Comparison of ENCODE assay signal across 3 cellular contexts in the genomic region with DNA sequence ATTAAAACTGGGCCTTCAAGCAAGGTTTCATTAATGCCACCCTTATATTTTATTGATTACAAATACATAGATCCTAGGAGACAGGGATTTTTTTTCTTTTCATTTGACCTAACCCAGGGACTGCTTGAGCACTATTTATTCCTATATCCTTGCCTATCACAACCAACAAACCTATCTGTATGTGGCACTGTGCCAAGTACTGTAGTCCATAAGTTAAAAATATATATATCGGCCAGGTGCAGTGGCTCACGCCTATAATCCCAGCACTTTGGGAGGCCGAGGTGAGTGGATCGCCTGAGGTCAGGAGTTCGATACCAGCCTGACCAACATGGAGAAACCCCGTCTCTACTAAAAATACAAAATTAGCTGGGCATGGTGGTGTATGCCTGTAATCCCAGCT. TPM values are rescaled to one million over a fixed set of nuclear protein-coding genes. Genes with fewer than 3 reads are reported as not detected.
DNase-seq lines count a peak whose midpoint lies in the region; ATAC-seq, FAIRE-seq and TF ChIP-seq lines count a peak whose summit lies in the region.
"Not testable (repeated sequence)": the region's sequence is repeated elsewhere in the genome, so short reads cannot be mapped to it uniquely, and the experiment has no call there.

No MANE protein-coding gene starts in this region.

- H3K4me3 Mint-ChIP-seq in activated T-cell treated with anti-CD3 and anti-CD28 coated beads, Interleukin-2, amount 50 U/mL, for 24 hours: not testable (repeated sequence)

- H4K20me1 ChIP-seq in K562 (replicated peaks; ENCODE audit: control insufficient read depth, insufficient read depth, low read length); HepG2 (ENCODE audit: insufficient read depth, low read length): not testable (repeated sequence)

- in situ Hi-C loops in K562 (cut with MboI); HepG2 (cut with HindIII; ENCODE audit: extremely low pct_ligation_motif_present, low pct_unique_long_range_greater_than_20kb): not testable (repeated sequence)

- H3K27me3 ChIP-seq in K562 (ENCODE audit: control insufficient read depth in 2 of 2, insufficient read depth in 2 of 2, low read length in 2 of 2); HepG2 (ENCODE audit: control insufficient read depth in 1 of 2, insufficient read depth in 2 of 2, low read length in 2 of 2): not testable (repeated sequence)

- WGBS in K562 (ENCODE audit: insufficient coverage, low coverage, missing lambda C conversion rate): 80% methylated on average over 6 of the region's 6 CpGs
- 97% methylated on average over 6 of the region's 6 CpGs for WGBS in HepG2 (ENCODE audit: low lambda C conversion rate)

- H3K9me1 ChIP-seq in K562 (ENCODE audit: control insufficient read depth, insufficient read depth, low read length): not testable (repeated sequence)

- intact Hi-C loops in K562 (cut with micrococcal nuclease); HepG2 (cut with micrococcal nuclease; ENCODE audit: unreplicated experiment): not testable (repeated sequence)

- not testable (repeated sequence) for H3K27ac ChIP-seq in K562 (ENCODE audit: extremely low read depth, low read depth, low read length); HepG2 (ENCODE audit: extremely low read length, insufficient read depth, low read length)

- H3K9ac ChIP-seq in K562 (ENCODE audit: insufficient read depth in 1 of 2, low read depth in 2 of 2, low read length in 2 of 2); HepG2 (ENCODE audit: insufficient read depth, low read depth, low read length): not testable (repeated sequence)

- not testable (repeated sequence) for TF ChIP-seq CTCF in K562 (IDR thresholded peaks at IDR 0.05 in 2 of 3, conservative IDR thresholded peaks at IDR 0.05 in 1 of 3; ENCODE audit: insufficient read depth in 2 of 3, low read depth in 1 of 3, low read length in 3 of 3); HepG2 (CRISPR knock-in tag; IDR thresholded peaks at IDR 0.05)

- not testable (repeated sequence) for TF ChIP-seq EP300 in K562 (IDR thresholded peaks at IDR 0.05; ENCODE audit: low read length); HepG2 (IDR thresholded peaks at IDR 0.05; ENCODE audit: low read depth in 2 of 2, low read length in 2 of 2); HepG2 (CRISPR knock-in tag; IDR thresholded peaks at IDR 0.05; ENCODE audit: borderline replicate concordance)

- H3K9me3 Mint-ChIP-seq in activated T-cell treated with anti-CD3 and anti-CD28 coated beads, Interleukin-2, amount 50 U/mL, for 24 hours: not testable (repeated sequence)

- BruUV-seq in K562 (replicated peaks; lab: Mats Ljungman, UMichigan); HepG2 (replicated peaks; lab: Mats Ljungman, UMichigan): not testable (repeated sequence)

- not testable (repeated sequence) for ATAC-seq in K562, HepG2

- not testable (repeated sequence) for H3K4me3 ChIP-seq in K562; HepG2 (replicated peaks in 1 of 3; ENCODE audit: insufficient read depth in 1 of 3, low read depth in 2 of 3, low read length in 3 of 3)

- H3K27ac Mint-ChIP-seq in activated T-cell treated with anti-CD3 and anti-CD28 coated beads, Interleukin-2, amount 50 U/mL, for 24 hours: peak overlapping the region; percentile 1

- peaks cover 39% of the 10 kb centered on the region for H3K4me1 Mint-ChIP-seq in activated T-cell treated with anti-CD3 and anti-CD28 coated beads, Interleukin-2, amount 50 U/mL, for 24 hours (ENCODE audit: low read depth)

- not testable (repeated sequence) for H2AFZ ChIP-seq in K562 (ENCODE audit: low read depth, low read length); HepG2 (ENCODE audit: low read length)

- H3K36me3 ChIP-seq in K562 (ENCODE audit: control insufficient read depth, insufficient read depth, low read length): not testable (repeated sequence)
- peaks cover 15 to 41% of the 10 kb centered on the region in 2 experiments for H3K36me3 ChIP-seq in HepG2 (replicated peaks in 1 of 2; ENCODE audit: control insufficient read depth in 1 of 2, insufficient read depth in 2 of 2, low read length in 2 of 2)

- TF ChIP-seq POLR2A in K562 (conservative IDR thresholded peaks at IDR 0.05); HepG2 (IDR thresholded peaks at IDR 0.05; ENCODE audit: insufficient read depth in 1 of 2, low read depth in 2 of 2, low read length in 2 of 2): not testable (repeated sequence)

- H3K9me3 ChIP-seq in K562 (replicated peaks; ENCODE audit: control insufficient read depth, insufficient read depth, low read depth, low read length); HepG2 (ENCODE audit: low read length): not testable (repeated sequence)

- FAIRE-seq in K562 (lab: Jason Lieb, UNC); HepG2 (lab: Jason Lieb, UNC): not testable (repeated sequence)

- H3K79me2 ChIP-seq in K562 (ENCODE audit: control insufficient read depth, insufficient read depth, low read length); HepG2 (ENCODE audit: insufficient read depth, low read length): not testable (repeated sequence)

- H3K27me3 Mint-ChIP-seq in activated T-cell treated with anti-CD3 and anti-CD28 coated beads, Interleukin-2, amount 50 U/mL, for 24 hours: not testable (repeated sequence)

- CTCF ChIA-PET in K562 (lab: Yijun Ruan, JAX; ENCODE audit: low intra/inter-chr PET ratio); HepG2 (lab: Yijun Ruan, JAX; ENCODE audit: low intra/inter-chr PET ratio, low total read pairs): not testable (repeated sequence)

- H3K4me1 ChIP-seq in K562 (replicated peaks in 1 of 2; ENCODE audit: control insufficient read depth in 2 of 2, insufficient read depth in 2 of 2, low read length in 2 of 2); HepG2 (ENCODE audit: insufficient read depth, low read length): not testable (repeated sequence)

- H3K36me3 Mint-ChIP-seq in activated T-cell treated with anti-CD3 and anti-CD28 coated beads, Interleukin-2, amount 50 U/mL, for 24 hours (ENCODE audit: low read depth): peaks cover 35% of the 10 kb centered on the region

- POLR2A ChIA-PET in K562 (lab: Yijun Ruan, JAX): interaction anchor here (1.3 kb wide), 1 partner anchor 9 kb away, joined by 3 read pairs; no protein-coding TSS in a partner anchor
- POLR2A ChIA-PET in HepG2 (lab: Yijun Ruan, JAX): not testable (repeated sequence)

- DNase-seq in activated T-cell treated with anti-CD3 and anti-CD28 coated beads, Interleukin-2, amount 50 U/mL, for 24 hours; K562 (ENCODE audit: extremely low read depth in 1 of 4, low spot score in 3 of 4); HepG2 (ENCODE audit: low spot score): not testable (repeated sequence)

- TF ChIP-seq RAD21 in K562 (CRISPR knock-in tag; conservative IDR thresholded peaks at IDR 0.05 in 1 of 2, IDR thresholded peaks at IDR 0.05 in 1 of 2); HepG2 (CRISPR knock-in tag; IDR thresholded peaks at IDR 0.05): not testable (repeated sequence)

- H3K4me2 ChIP-seq in K562 (ENCODE audit: insufficient read depth, low read length); HepG2 (ENCODE audit: low read depth, low read length): not testable (repeated sequence)

RNA-seq across cellular contexts. Expression of a gene that starts 16.8 kb away (rescaled TPM):
- 5.8 and 6.2 TPM in 2 replicates for total RNA-seq in K562 (2011; cell fraction: chromatin; rRNA removed; ENCODE audit: low replicate concordance)
- 5.0 and 7.7 TPM in 2 replicates for total RNA-seq in K562 (2011; cell fraction: nucleolus; rRNA removed)
- 4.9 and 6.8 TPM in 2 replicates for total RNA-seq in K562 (2011; cell fraction: nucleoplasm; rRNA removed)
- total RNA-seq in K562 (2014; rRNA removed): 4.7 and 5.3 TPM in 2 replicates
- total RNA-seq in K562 (2014; rRNA removed; fragmentation: Illumina TruSeq; extraction: Trizol): 2.8 and 3.7 TPM in 2 replicates
- 3.7 and 3.9 TPM in 2 replicates for total RNA-seq in K562 (2015; rRNA removed; fragmentation: Illumina TruSeq; extraction: Trizol)
- 4.4 and 5.6 TPM in 2 replicates for total RNA-seq in K562 (2021)
- 3.0 and 4.2 TPM in 2 replicates for polyA plus RNA-seq in K562 (2011; rRNA removed)
- polyA plus RNA-seq in K562 (2011; cell fraction: cytosol; rRNA removed): 4.1 and 4.9 TPM in 2 replicates
- 4.4 and 5.3 TPM in 2 replicates for polyA plus RNA-seq in K562 (2011; cell fraction: nucleus; rRNA removed)
- polyA plus RNA-seq in K562 (2012): 3.4 and 4.2 TPM in 2 replicates
- polyA plus RNA-seq in K562 (2014; fragmentation: Illumina TruSeq; extraction: Trizol): 3.6 and 4.2 TPM in 2 replicates
- polyA plus RNA-seq in K562 (2014; fragmentation: Nextera tagmentation; extraction: Ambion mirVana): under 1 TPM; 0.38 to 0.51 TPM
- polyA plus RNA-seq in K562 (2014; rRNA removed): 3.1 and 7.7 TPM in 2 replicates
- polyA minus RNA-seq in K562 (2011; rRNA and poly(A)+ RNA removed): 3.6 and 4.8 TPM in 2 replicates
- polyA minus RNA-seq in K562 (2011; cell fraction: cytosol; rRNA and poly(A)+ RNA removed): 1.8 and 6.9 TPM in 2 replicates
- 2.8 and 5.0 TPM in 2 replicates for polyA minus RNA-seq in K562 (2011; cell fraction: nucleus; rRNA and poly(A)+ RNA removed)
- total RNA-seq in HepG2 (2016; rRNA removed; fragmentation: Illumina TruSeq; extraction: Trizol): 6.0 and 7.0 TPM in 2 replicates
- total RNA-seq in HepG2 (2016; cell fraction: cytosol; rRNA removed; fragmentation: Illumina TruSeq; extraction: Trizol; ENCODE audit: low read depth): 4.9 and 5.9 TPM in 2 replicates
- 6.5 and 7.8 TPM in 2 replicates for total RNA-seq in HepG2 (2016; cell fraction: insoluble cytoplasmic fraction; rRNA removed; fragmentation: Illumina TruSeq; extraction: Trizol)
- total RNA-seq in HepG2 (2016; cell fraction: membrane; rRNA removed; fragmentation: Illumina TruSeq; extraction: Trizol): 9.7 and 9.9 TPM in 2 replicates
- total RNA-seq in HepG2 (2016; cell fraction: nucleus; rRNA removed; fragmentation: Illumina TruSeq; extraction: Trizol): 5.0 and 7.0 TPM in 2 replicates
- polyA plus RNA-seq in HepG2 (2011; rRNA removed): 8.2 and 9.1 TPM in 2 replicates
- polyA plus RNA-seq in HepG2 (2011; cell fraction: cytosol; rRNA removed): 7.8 and 7.9 TPM in 2 replicates
- 13.1 and 13.6 TPM in 2 replicates for polyA plus RNA-seq in HepG2 (2011; cell fraction: nucleus; rRNA removed)
- polyA plus RNA-seq in HepG2 (2012): 4.8 and 7.2 TPM in 2 replicates
- 3.0 and 3.2 TPM in 2 replicates for polyA plus RNA-seq in HepG2 (2016; cell fraction: cytosol; fragmentation: Illumina TruSeq; extraction: Trizol; ENCODE audit: low read depth)
- polyA plus RNA-seq in HepG2 (2016; cell fraction: insoluble cytoplasmic fraction; fragmentation: Illumina TruSeq; extraction: Trizol; ENCODE audit: low read depth): 5.8 and 7.3 TPM in 2 replicates
- 4.2 and 6.2 TPM in 2 replicates for polyA plus RNA-seq in HepG2 (2016; cell fraction: membrane; fragmentation: Illumina TruSeq; extraction: Trizol; ENCODE audit: low read depth)
- polyA plus RNA-seq in HepG2 (2016; cell fraction: nucleus; fragmentation: Illumina TruSeq; extraction: Trizol; ENCODE audit: insufficient read depth, low read depth): 7.5 and 8.7 TPM in 2 replicates
- polyA minus RNA-seq in HepG2 (2011; rRNA and poly(A)+ RNA removed; ENCODE audit: low replicate concordance): 4.7 and 11.8 TPM in 2 replicates
- polyA minus RNA-seq in HepG2 (2011; cell fraction: cytosol; rRNA and poly(A)+ RNA removed): 5.3 and 5.9 TPM in 2 replicates
- 9.3 and 11.5 TPM in 2 replicates for polyA minus RNA-seq in HepG2 (2011; cell fraction: nucleus; rRNA and poly(A)+ RNA removed)

RNA-seq across cellular contexts. Expression of a gene that starts 21.4 kb away (rescaled TPM):
- 29.1 and 29.4 TPM in 2 replicates for total RNA-seq in K562 (2011; cell fraction: chromatin; rRNA removed; ENCODE audit: low replicate concordance)
- 18.2 and 22.7 TPM in 2 replicates for total RNA-seq in K562 (2011; cell fraction: nucleolus; rRNA removed)
- 24.7 and 32.0 TPM in 2 replicates for total RNA-seq in K562 (2011; cell fraction: nucleoplasm; rRNA removed)
- total RNA-seq in K562 (2014; rRNA removed) (5.4 and 5.7 TPM in 2 replicates), K562 (2014; rRNA removed; fragmentation: Illumina TruSeq; extraction: Trizol) (8.2 and 9.1 TPM in 2 replicates), K562 (2015; rRNA removed; fragmentation: Illumina TruSeq; extraction: Trizol) (8.9 and 9.3 TPM in 2 replicates), K562 (2021) (10.9 and 11.3 TPM in 2 replicates), HepG2 (2016; rRNA removed; fragmentation: Illumina TruSeq; extraction: Trizol) (22.4 and 23.6 TPM in 2 replicates)
- polyA plus RNA-seq in K562 (2011; rRNA removed) (10.2 and 10.5 TPM in 2 replicates), K562 (2014; fragmentation: Illumina TruSeq; extraction: Trizol) (9.0 and 9.7 TPM in 2 replicates), K562 (2014; fragmentation: Nextera tagmentation; extraction: Ambion mirVana) (1 to 10 TPM; 1.4 to 2.4 TPM), K562 (2014; rRNA removed) (8.3 and 10.6 TPM in 2 replicates), HepG2 (2011; rRNA removed) (19.6 and 20.0 TPM in 2 replicates)
- 7.4 and 10.1 TPM in 2 replicates for polyA plus RNA-seq in K562 (2011; cell fraction: cytosol; rRNA removed)
- 20.8 and 21.1 TPM in 2 replicates for polyA plus RNA-seq in K562 (2011; cell fraction: nucleus; rRNA removed)
- polyA plus RNA-seq in K562 (2012): 6.4 and 8.2 TPM in 2 replicates
- polyA minus RNA-seq in K562 (2011; rRNA and poly(A)+ RNA removed): 12.6 and 13.2 TPM in 2 replicates
- 4.0 and 4.6 TPM in 2 replicates for polyA minus RNA-seq in K562 (2011; cell fraction: cytosol; rRNA and poly(A)+ RNA removed)
- 10.5 and 13.4 TPM in 2 replicates for polyA minus RNA-seq in K562 (2011; cell fraction: nucleus; rRNA and poly(A)+ RNA removed)
- 3.6 and 5.9 TPM in 2 replicates for total RNA-seq in HepG2 (2016; cell fraction: cytosol; rRNA removed; fragmentation: Illumina TruSeq; extraction: Trizol; ENCODE audit: low read depth)
- total RNA-seq in HepG2 (2016; cell fraction: insoluble cytoplasmic fraction; rRNA removed; fragmentation: Illumina TruSeq; extraction: Trizol): 20.9 and 21.7 TPM in 2 replicates
- 10.7 and 13.4 TPM in 2 replicates for total RNA-seq in HepG2 (2016; cell fraction: membrane; rRNA removed; fragmentation: Illumina TruSeq; extraction: Trizol)
- total RNA-seq in HepG2 (2016; cell fraction: nucleus; rRNA removed; fragmentation: Illumina TruSeq; extraction: Trizol): 21.5 and 23.5 TPM in 2 replicates
- polyA plus RNA-seq in HepG2 (2011; cell fraction: cytosol; rRNA removed): 13.1 and 13.9 TPM in 2 replicates
- 33.8 and 34.8 TPM in 2 replicates for polyA plus RNA-seq in HepG2 (2011; cell fraction: nucleus; rRNA removed)
- polyA plus RNA-seq in HepG2 (2012): 16.8 and 18.1 TPM in 2 replicates
- polyA plus RNA-seq in HepG2 (2016; cell fraction: cytosol; fragmentation: Illumina TruSeq; extraction: Trizol; ENCODE audit: low read depth): 1.9 and 3.5 TPM in 2 replicates
- 14.9 and 15.2 TPM in 2 replicates for polyA plus RNA-seq in HepG2 (2016; cell fraction: insoluble cytoplasmic fraction; fragmentation: Illumina TruSeq; extraction: Trizol; ENCODE audit: low read depth)
- polyA plus RNA-seq in HepG2 (2016; cell fraction: membrane; fragmentation: Illumina TruSeq; extraction: Trizol; ENCODE audit: low read depth): 5.2 and 5.3 TPM in 2 replicates
- 25.4 and 26.1 TPM in 2 replicates for polyA plus RNA-seq in HepG2 (2016; cell fraction: nucleus; fragmentation: Illumina TruSeq; extraction: Trizol; ENCODE audit: insufficient read depth, low read depth)
- 27.5 and 35.3 TPM in 2 replicates for polyA minus RNA-seq in HepG2 (2011; rRNA and poly(A)+ RNA removed; ENCODE audit: low replicate concordance)
- polyA minus RNA-seq in HepG2 (2011; cell fraction: cytosol; rRNA and poly(A)+ RNA removed): 11.6 and 12.9 TPM in 2 replicates
- 26.9 and 31.0 TPM in 2 replicates for polyA minus RNA-seq in HepG2 (2011; cell fraction: nucleus; rRNA and poly(A)+ RNA removed)

RNA-seq across cellular contexts. Expression of a gene that starts 28.2 kb away (rescaled TPM):
- 321 and 402 TPM in 2 replicates for total RNA-seq in K562 (2011; cell fraction: chromatin; rRNA removed; ENCODE audit: low replicate concordance)
- total RNA-seq in K562 (2011; cell fraction: nucleolus; rRNA removed): 169 and 192 TPM in 2 replicates
- 213 and 226 TPM in 2 replicates for total RNA-seq in K562 (2011; cell fraction: nucleoplasm; rRNA removed)
- total RNA-seq in K562 (2014; rRNA removed) (135 and 153 TPM in 2 replicates), K562 (2014; rRNA removed; fragmentation: Illumina TruSeq; extraction: Trizol) (188 and 204 TPM in 2 replicates), K562 (2015; rRNA removed; fragmentation: Illumina TruSeq; extraction: Trizol) (153 and 168 TPM in 2 replicates), K562 (2021) (149 and 170 TPM in 2 replicates), HepG2 (2016; rRNA removed; fragmentation: Illumina TruSeq; extraction: Trizol) (346 and 497 TPM in 2 replicates)
- polyA plus RNA-seq in K562 (2011; rRNA removed) (324 and 334 TPM in 2 replicates), K562 (2014; fragmentation: Illumina TruSeq; extraction: Trizol) (188 and 218 TPM in 2 replicates), K562 (2014; fragmentation: Nextera tagmentation; extraction: Ambion mirVana) (100 to 1,000 TPM; 139 to 257 TPM), K562 (2014; rRNA removed) (161 and 200 TPM in 2 replicates), HepG2 (2011; rRNA removed) (402 and 415 TPM in 2 replicates)
- 165 and 213 TPM in 2 replicates for polyA plus RNA-seq in K562 (2011; cell fraction: cytosol; rRNA removed)
- polyA plus RNA-seq in K562 (2011; cell fraction: nucleus; rRNA removed): 300 and 415 TPM in 2 replicates
- 129 and 162 TPM in 2 replicates for polyA plus RNA-seq in K562 (2012)
- polyA minus RNA-seq in K562 (2011; rRNA and poly(A)+ RNA removed): 226 and 231 TPM in 2 replicates
- polyA minus RNA-seq in K562 (2011; cell fraction: cytosol; rRNA and poly(A)+ RNA removed): 69.0 and 84.1 TPM in 2 replicates
- 62.7 and 172 TPM in 2 replicates for polyA minus RNA-seq in K562 (2011; cell fraction: nucleus; rRNA and poly(A)+ RNA removed)
- 49.2 and 50.3 TPM in 2 replicates for total RNA-seq in HepG2 (2016; cell fraction: cytosol; rRNA removed; fragmentation: Illumina TruSeq; extraction: Trizol; ENCODE audit: low read depth)
- total RNA-seq in HepG2 (2016; cell fraction: insoluble cytoplasmic fraction; rRNA removed; fragmentation: Illumina TruSeq; extraction: Trizol): 344 and 478 TPM in 2 replicates
- 98.2 and 110 TPM in 2 replicates for total RNA-seq in HepG2 (2016; cell fraction: membrane; rRNA removed; fragmentation: Illumina TruSeq; extraction: Trizol)
- total RNA-seq in HepG2 (2016; cell fraction: nucleus; rRNA removed; fragmentation: Illumina TruSeq; extraction: Trizol): 217 and 218 TPM in 2 replicates
- polyA plus RNA-seq in HepG2 (2011; cell fraction: cytosol; rRNA removed): 246 and 321 TPM in 2 replicates
- polyA plus RNA-seq in HepG2 (2011; cell fraction: nucleus; rRNA removed): 386 and 449 TPM in 2 replicates
- polyA plus RNA-seq in HepG2 (2012): 250 and 252 TPM in 2 replicates
- polyA plus RNA-seq in HepG2 (2016; cell fraction: cytosol; fragmentation: Illumina TruSeq; extraction: Trizol; ENCODE audit: low read depth): 15.5 and 16.2 TPM in 2 replicates
- 427 and 428 TPM in 2 replicates for polyA plus RNA-seq in HepG2 (2016; cell fraction: insoluble cytoplasmic fraction; fragmentation: Illumina TruSeq; extraction: Trizol; ENCODE audit: low read depth)
- 40.8 and 43.5 TPM in 2 replicates for polyA plus RNA-seq in HepG2 (2016; cell fraction: membrane; fragmentation: Illumina TruSeq; extraction: Trizol; ENCODE audit: low read depth)
- polyA plus RNA-seq in HepG2 (2016; cell fraction: nucleus; fragmentation: Illumina TruSeq; extraction: Trizol; ENCODE audit: insufficient read depth, low read depth): 440 and 473 TPM in 2 replicates
- 132 and 270 TPM in 2 replicates for polyA minus RNA-seq in HepG2 (2011; rRNA and poly(A)+ RNA removed; ENCODE audit: low replicate concordance)
- polyA minus RNA-seq in HepG2 (2011; cell fraction: cytosol; rRNA and poly(A)+ RNA removed): 125 and 139 TPM in 2 replicates
- polyA minus RNA-seq in HepG2 (2011; cell fraction: nucleus; rRNA and poly(A)+ RNA removed): 242 and 297 TPM in 2 replicates

RNA-seq across cellular contexts. Expression of a gene that starts 58.5 kb away (rescaled TPM):
- total RNA-seq in K562 (2011; cell fraction: chromatin; rRNA removed; ENCODE audit: low replicate concordance): 152 and 292 TPM in 2 replicates
- 75.7 and 87.1 TPM in 2 replicates for total RNA-seq in K562 (2011; cell fraction: nucleolus; rRNA removed)
- total RNA-seq in K562 (2011; cell fraction: nucleoplasm; rRNA removed): 130 and 158 TPM in 2 replicates
- 38.2 and 39.4 TPM in 2 replicates for total RNA-seq in K562 (2014; rRNA removed)
- total RNA-seq in K562 (2014; rRNA removed; fragmentation: Illumina TruSeq; extraction: Trizol): 42.0 and 48.3 TPM in 2 replicates
- 42.1 and 43.4 TPM in 2 replicates for total RNA-seq in K562 (2015; rRNA removed; fragmentation: Illumina TruSeq; extraction: Trizol)
- total RNA-seq in K562 (2021): 50.3 and 59.2 TPM in 2 replicates
- 56.9 and 61.2 TPM in 2 replicates for polyA plus RNA-seq in K562 (2011; rRNA removed)
- polyA plus RNA-seq in K562 (2011; cell fraction: cytosol; rRNA removed): 36.4 and 49.0 TPM in 2 replicates
- polyA plus RNA-seq in K562 (2011; cell fraction: nucleus; rRNA removed): 90.8 and 97.3 TPM in 2 replicates
- polyA plus RNA-seq in K562 (2012): 25.9 and 32.6 TPM in 2 replicates
- polyA plus RNA-seq in K562 (2014; fragmentation: Illumina TruSeq; extraction: Trizol): 42.8 and 45.7 TPM in 2 replicates
- polyA plus RNA-seq in K562 (2014; fragmentation: Nextera tagmentation; extraction: Ambion mirVana): 10 to 100 TPM in 1 of 2 experiments, 1 to 10 TPM in 1; 7.0 to 13.6 TPM
- 25.4 and 26.8 TPM in 2 replicates for polyA plus RNA-seq in K562 (2014; rRNA removed)
- polyA minus RNA-seq in K562 (2011; rRNA and poly(A)+ RNA removed): 113 and 122 TPM in 2 replicates
- 54.2 and 67.3 TPM in 2 replicates for polyA minus RNA-seq in K562 (2011; cell fraction: cytosol; rRNA and poly(A)+ RNA removed)
- polyA minus RNA-seq in K562 (2011; cell fraction: nucleus; rRNA and poly(A)+ RNA removed): 63.5 and 108 TPM in 2 replicates
- 66.2 and 87.1 TPM in 2 replicates for total RNA-seq in HepG2 (2016; rRNA removed; fragmentation: Illumina TruSeq; extraction: Trizol)
- 7.1 TPM in 2 replicates for total RNA-seq in HepG2 (2016; cell fraction: cytosol; rRNA removed; fragmentation: Illumina TruSeq; extraction: Trizol; ENCODE audit: low read depth)
- 66.4 and 87.7 TPM in 2 replicates for total RNA-seq in HepG2 (2016; cell fraction: insoluble cytoplasmic fraction; rRNA removed; fragmentation: Illumina TruSeq; extraction: Trizol)
- total RNA-seq in HepG2 (2016; cell fraction: membrane; rRNA removed; fragmentation: Illumina TruSeq; extraction: Trizol): 21.0 and 22.8 TPM in 2 replicates
- total RNA-seq in HepG2 (2016; cell fraction: nucleus; rRNA removed; fragmentation: Illumina TruSeq; extraction: Trizol): 90.7 and 111 TPM in 2 replicates
- 58.8 and 62.2 TPM in 2 replicates for polyA plus RNA-seq in HepG2 (2011; rRNA removed)
- 40.7 and 56.1 TPM in 2 replicates for polyA plus RNA-seq in HepG2 (2011; cell fraction: cytosol; rRNA removed)
- 69.2 and 80.7 TPM in 2 replicates for polyA plus RNA-seq in HepG2 (2011; cell fraction: nucleus; rRNA removed)
- polyA plus RNA-seq in HepG2 (2012): 41.7 and 51.2 TPM in 2 replicates
- polyA plus RNA-seq in HepG2 (2016; cell fraction: cytosol; fragmentation: Illumina TruSeq; extraction: Trizol; ENCODE audit: low read depth): 2.4 and 3.2 TPM in 2 replicates
- polyA plus RNA-seq in HepG2 (2016; cell fraction: insoluble cytoplasmic fraction; fragmentation: Illumina TruSeq; extraction: Trizol; ENCODE audit: low read depth): 61.2 and 67.4 TPM in 2 replicates
- polyA plus RNA-seq in HepG2 (2016; cell fraction: membrane; fragmentation: Illumina TruSeq; extraction: Trizol; ENCODE audit: low read depth): 9.9 and 10.4 TPM in 2 replicates
- polyA plus RNA-seq in HepG2 (2016; cell fraction: nucleus; fragmentation: Illumina TruSeq; extraction: Trizol; ENCODE audit: insufficient read depth, low read depth): 71.7 and 84.0 TPM in 2 replicates
- 149 and 155 TPM in 2 replicates for polyA minus RNA-seq in HepG2 (2011; rRNA and poly(A)+ RNA removed; ENCODE audit: low replicate concordance)
- 71.5 and 78.8 TPM in 2 replicates for polyA minus RNA-seq in HepG2 (2011; cell fraction: cytosol; rRNA and poly(A)+ RNA removed)
- 197 and 211 TPM in 2 replicates for polyA minus RNA-seq in HepG2 (2011; cell fraction: nucleus; rRNA and poly(A)+ RNA removed)
